Comparison of ENCODE assay signal across 8 cellular contexts in genomic region chr10:102152545-102152890, GRCh38. TPM values are rescaled to one million over a fixed set of nuclear protein-coding genes. Genes with fewer than 3 reads are reported as not detected.
DNase-seq lines count a peak whose midpoint lies in the region; FAIRE-seq and TF ChIP-seq lines count a peak whose summit lies in the region.

No MANE protein-coding gene starts in this region.

- FAIRE-seq in RCC 7860 (lab: Jason Lieb, UNC), result no peak

- H3K9me3 Mint-ChIP-seq in HFFc6, result no peaks in the 10 kb centered on the region

- peaks cover 62% of the 10 kb centered on the region for H3K36me3 Mint-ChIP-seq in HFFc6 (ENCODE audit: low read depth)

- H3K27me3 Mint-ChIP-seq in HFFc6 (ENCODE audit: insufficient read depth), result peaks cover 3% of the 10 kb centered on the region

- H3K9me3 ChIP-seq in mucosa of rectum (ENCODE audit: control insufficient read depth in 2 of 2, low read length in 2 of 2) (no peaks in the 10 kb centered on the region), stomach smooth muscle (ENCODE audit: control insufficient read depth in 2 of 2, low read length in 2 of 2) (no peaks in the 10 kb centered on the region)

- DNase-seq in HFFc6 (no peak), RCC 7860 (ENCODE audit: low spot score) (peak; percentile 25), caudate nucleus (lab: John Stamatoyannopoulos, UW) (peak in 1 of 61 donors; percentile 57), GM20000 (ENCODE audit: low spot score) (no peak)
- DNase-seq in NK-92 treated with Interleukin-12 subunit alpha and Interleukin-12 subunit beta, amount 100 ng/mL, for 24 hours (lab: John Stamatoyannopoulos, UW), result no peak

- H3K27me3 ChIP-seq in mucosa of rectum (ENCODE audit: control insufficient read depth in 2 of 2, insufficient read depth in 2 of 2, low read length in 2 of 2), result no peaks in the 10 kb centered on the region
- no peaks in the 10 kb centered on the region for H3K27me3 ChIP-seq in stomach smooth muscle (ENCODE audit: control insufficient read depth in 1 of 2, insufficient read depth in 2 of 2, low read length in 2 of 2)

- peaks cover 9 to 13% of the 10 kb centered on the region in 2 donors for H3K4me1 ChIP-seq in mucosa of rectum (ENCODE audit: control insufficient read depth in 2 of 2, insufficient read depth in 2 of 2, low read length in 2 of 2)
- H3K4me1 ChIP-seq in stomach smooth muscle (ENCODE audit: control insufficient read depth, insufficient read depth, low read length), result peaks cover 16% of the 10 kb centered on the region

- H3K36me3 ChIP-seq in mucosa of rectum (ENCODE audit: control insufficient read depth in 2 of 2, insufficient read depth in 2 of 2, low read length in 2 of 2), result peaks cover 20 to 36% of the 10 kb centered on the region in 2 donors
- H3K36me3 ChIP-seq in stomach smooth muscle (ENCODE audit: control insufficient read depth in 2 of 2, insufficient read depth in 2 of 2, low read length in 2 of 2), result peaks cover 23 to 27% of the 10 kb centered on the region in 2 donors

- peak overlapping the region; percentile 97 for H3K27ac Mint-ChIP-seq in HFFc6

- H3K4me3 ChIP-seq in GM08714 (ENCODE audit: low read length) (peak overlapping the region; percentile 97), mucosa of rectum (ENCODE audit: low read length in 2 of 2) (peak overlapping the region; percentile 92 to 97), stomach smooth muscle (ENCODE audit: low read length in 2 of 2) (peak overlapping the region; percentile 86 to 99)

- peak overlapping the region; percentile 74 to 76 for H3K9ac ChIP-seq in mucosa of rectum (ENCODE audit: low read depth in 1 of 2, low read length in 2 of 2)
- peak overlapping the region; percentile 89 to 96 for H3K9ac ChIP-seq in stomach smooth muscle (ENCODE audit: low read length in 2 of 2)

- H3K27ac ChIP-seq in caudate nucleus (ENCODE audit: low read depth, low read length) (peak overlapping the region; percentile 90), mucosa of rectum (ENCODE audit: low read depth in 2 of 2, low read length in 2 of 2) (peak overlapping the region; percentile 72 to 92), stomach smooth muscle (ENCODE audit: low read length) (peak overlapping the region; percentile 96)

- peaks cover 68% of the 10 kb centered on the region for H3K4me1 Mint-ChIP-seq in HFFc6 (ENCODE audit: low read depth)

- no peak for TF ChIP-seq CTCF in HFFc6 (IDR thresholded peaks at IDR 0.05)
- no peak for TF ChIP-seq CTCF in GM20000 (IDR thresholded peaks at IDR 0.05; ENCODE audit: extremely low read depth, missing control alignments)

- peak overlapping the region; percentile 98 for H3K4me3 Mint-ChIP-seq in HFFc6

RNA-seq across cellular contexts. Expression of gene NOLC1, which starts 0.3 kb away (rescaled TPM):
- 10 to 100 TPM; 47.6 to 62.2 (median 58.4) TPM for total RNA-seq in HFFc6 (2021; fragmentation: NEBNext Ultra II Directional; extraction: Animal tissue kit (Norgen Biotek cat#: 25700))

RNA-seq across cellular contexts. Expression of gene PPRC1, which starts 19.7 kb away (rescaled TPM):
- total RNA-seq in HFFc6 (2021; fragmentation: NEBNext Ultra II Directional; extraction: Animal tissue kit (Norgen Biotek cat#: 25700)), result 10 to 100 TPM; 49.4 to 56.6 (median 53.8) TPM

RNA-seq across cellular contexts. Expression of gene LDB1, which starts 32.4 kb away (rescaled TPM):
- 10 to 100 TPM; 51.6 to 64.8 (median 59.3) TPM for total RNA-seq in HFFc6 (2021; fragmentation: NEBNext Ultra II Directional; extraction: Animal tissue kit (Norgen Biotek cat#: 25700))
